In the genomic region with DNA sequence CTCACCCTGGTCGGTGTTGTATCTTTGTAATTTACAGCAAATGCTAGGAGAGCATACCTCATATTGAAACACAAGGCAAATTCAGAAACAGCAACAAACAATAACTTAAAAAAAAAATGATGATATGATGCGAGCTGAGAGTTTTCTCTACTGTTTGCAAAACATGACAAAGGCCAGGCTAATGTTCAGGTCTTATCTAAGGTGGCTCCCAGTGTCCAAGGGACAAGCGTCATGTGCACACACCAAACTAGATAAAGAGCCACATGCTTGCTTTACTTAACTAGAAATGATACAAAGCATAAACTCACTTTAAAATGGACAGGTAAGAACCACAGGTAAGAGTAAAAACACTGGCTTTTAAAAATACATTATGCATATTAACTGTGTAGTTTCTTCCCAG, we compare ENCODE assay signal across 1 cellular context.
TF ChIP-seq lines count a peak whose summit lies in the region.

No MANE protein-coding gene starts in this region.

TF ChIP-seq in WTC11, 78 proteins besides CTCF, POLR2A, EP300 and RAD21 (continued from another document):
- TF ChIP-seq, protein P1, sequence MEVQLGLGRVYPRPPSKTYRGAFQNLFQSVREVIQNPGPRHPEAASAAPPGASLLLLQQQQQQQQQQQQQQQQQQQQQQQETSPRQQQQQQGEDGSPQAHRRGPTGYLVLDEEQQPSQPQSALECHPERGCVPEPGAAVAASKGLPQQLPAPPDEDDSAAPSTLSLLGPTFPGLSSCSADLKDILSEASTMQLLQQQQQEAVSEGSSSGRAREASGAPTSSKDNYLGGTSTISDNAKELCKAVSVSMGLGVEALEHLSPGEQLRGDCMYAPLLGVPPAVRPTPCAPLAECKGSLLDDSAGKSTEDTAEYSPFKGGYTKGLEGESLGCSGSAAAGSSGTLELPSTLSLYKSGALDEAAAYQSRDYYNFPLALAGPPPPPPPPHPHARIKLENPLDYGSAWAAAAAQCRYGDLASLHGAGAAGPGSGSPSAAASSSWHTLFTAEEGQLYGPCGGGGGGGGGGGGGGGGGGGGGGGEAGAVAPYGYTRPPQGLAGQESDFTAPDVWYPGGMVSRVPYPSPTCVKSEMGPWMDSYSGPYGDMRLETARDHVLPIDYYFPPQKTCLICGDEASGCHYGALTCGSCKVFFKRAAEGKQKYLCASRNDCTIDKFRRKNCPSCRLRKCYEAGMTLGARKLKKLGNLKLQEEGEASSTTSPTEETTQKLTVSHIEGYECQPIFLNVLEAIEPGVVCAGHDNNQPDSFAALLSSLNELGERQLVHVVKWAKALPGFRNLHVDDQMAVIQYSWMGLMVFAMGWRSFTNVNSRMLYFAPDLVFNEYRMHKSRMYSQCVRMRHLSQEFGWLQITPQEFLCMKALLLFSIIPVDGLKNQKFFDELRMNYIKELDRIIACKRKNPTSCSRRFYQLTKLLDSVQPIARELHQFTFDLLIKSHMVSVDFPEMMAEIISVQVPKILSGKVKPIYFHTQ (CRISPR knock-in tag; IDR thresholded peaks at IDR 0.05) = no peak
- TF ChIP-seq MXD4 (CRISPR knock-in tag; IDR thresholded peaks at IDR 0.05; ENCODE audit: borderline replicate concordance) = no peak
- TF ChIP-seq, protein P2, sequence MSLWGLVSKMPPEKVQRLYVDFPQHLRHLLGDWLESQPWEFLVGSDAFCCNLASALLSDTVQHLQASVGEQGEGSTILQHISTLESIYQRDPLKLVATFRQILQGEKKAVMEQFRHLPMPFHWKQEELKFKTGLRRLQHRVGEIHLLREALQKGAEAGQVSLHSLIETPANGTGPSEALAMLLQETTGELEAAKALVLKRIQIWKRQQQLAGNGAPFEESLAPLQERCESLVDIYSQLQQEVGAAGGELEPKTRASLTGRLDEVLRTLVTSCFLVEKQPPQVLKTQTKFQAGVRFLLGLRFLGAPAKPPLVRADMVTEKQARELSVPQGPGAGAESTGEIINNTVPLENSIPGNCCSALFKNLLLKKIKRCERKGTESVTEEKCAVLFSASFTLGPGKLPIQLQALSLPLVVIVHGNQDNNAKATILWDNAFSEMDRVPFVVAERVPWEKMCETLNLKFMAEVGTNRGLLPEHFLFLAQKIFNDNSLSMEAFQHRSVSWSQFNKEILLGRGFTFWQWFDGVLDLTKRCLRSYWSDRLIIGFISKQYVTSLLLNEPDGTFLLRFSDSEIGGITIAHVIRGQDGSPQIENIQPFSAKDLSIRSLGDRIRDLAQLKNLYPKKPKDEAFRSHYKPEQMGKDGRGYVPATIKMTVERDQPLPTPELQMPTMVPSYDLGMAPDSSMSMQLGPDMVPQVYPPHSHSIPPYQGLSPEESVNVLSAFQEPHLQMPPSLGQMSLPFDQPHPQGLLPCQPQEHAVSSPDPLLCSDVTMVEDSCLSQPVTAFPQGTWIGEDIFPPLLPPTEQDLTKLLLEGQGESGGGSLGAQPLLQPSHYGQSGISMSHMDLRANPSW (CRISPR knock-in tag; conservative IDR thresholded peaks at IDR 0.05; ENCODE audit: low read depth) = no peak
- no peak for TF ChIP-seq SP1 (CRISPR knock-in tag; conservative IDR thresholded peaks at IDR 0.05)
- TF ChIP-seq, protein P3, sequence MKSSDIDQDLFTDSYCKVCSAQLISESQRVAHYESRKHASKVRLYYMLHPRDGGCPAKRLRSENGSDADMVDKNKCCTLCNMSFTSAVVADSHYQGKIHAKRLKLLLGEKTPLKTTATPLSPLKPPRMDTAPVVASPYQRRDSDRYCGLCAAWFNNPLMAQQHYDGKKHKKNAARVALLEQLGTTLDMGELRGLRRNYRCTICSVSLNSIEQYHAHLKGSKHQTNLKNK (CRISPR knock-in tag; IDR thresholded peaks at IDR 0.05) = no peak
- TF ChIP-seq CREM (CRISPR knock-in tag; IDR thresholded peaks at IDR 0.05) = no peak
- no peak for TF ChIP-seq USF1 (CRISPR knock-in tag; IDR thresholded peaks at IDR 0.05)
- TF ChIP-seq ZNF396 (CRISPR knock-in tag; IDR thresholded peaks at IDR 0.05; ENCODE audit: borderline replicate concordance) = no peak
- no peak for TF ChIP-seq NFATC4 (CRISPR knock-in tag; IDR thresholded peaks at IDR 0.05)
- no peak for TF ChIP-seq TEAD4 (CRISPR knock-in tag; IDR thresholded peaks at IDR 0.05)
